ENCODE assay signal across 8 cellular contexts in genomic region chr4:137890802-137891201, GRCh38.
"Had no signal": no experiment of that assay in that cellular context is flagged by ENCODE, and none has a peak within 500 bp of the region (broad histone marks: within the 10 kb centered on the region; RNA-seq: fewer than 3 reads in every experiment).

No MANE protein-coding gene starts in this region.

- ATAC-seq: GM12878 had no signal

- DNase-seq: GDM1, GF-D8 had no signal

- FAIRE-seq: G401.6, GM12878, GM12891, GM12892, GM18507, GM19239 had no signal

- H3K4me3 ChIP-seq: GM12878 had no signal
